Comparison of ENCODE assay signal across 12 cellular contexts in genomic region chr5:149488645-149489306, GRCh38.
DNase-seq lines count a peak whose midpoint lies in the region; ATAC-seq and TF ChIP-seq lines count a peak whose summit lies in the region.
"Had no signal": no experiment of that assay in that cellular context is flagged by ENCODE, and none has a peak within 500 bp of the region (broad histone marks: within the 10 kb centered on the region; RNA-seq: fewer than 3 reads in every experiment).

No MANE protein-coding gene starts in this region.

- peak overlapping the region; percentile 98 for H3K27ac Mint-ChIP-seq in MCF 10A (ENCODE audit: low read depth, unreplicated experiment)

- peak; percentile 43 for DNase-seq in GM23248
- DNase-seq in MCF 10A (ENCODE audit: unreplicated experiment): peak; percentile 85
- no peak for DNase-seq in inferior parietal cortex (ENCODE audit: extremely low spot score)
- no peak for DNase-seq in SK-N-DZ (ENCODE audit: low spot score)
- no peak for DNase-seq in MM.1S
- DNase-seq: central memory CD4-positive, alpha-beta T cell; NCI-H2081 treated with DMSO at 0.1 percent for 48 hours; posterior cingulate gyrus had no signal

- H3K9me2 ChIP-seq in GM23248 (ENCODE audit: insufficient read depth) (no peaks in the 10 kb centered on the region), MM.1S (replicated peaks; ENCODE audit: insufficient read depth, low read length) (no peaks in the 10 kb centered on the region)

- H3K9me3 Mint-ChIP-seq in MCF 10A (ENCODE audit: unreplicated experiment): no peaks in the 10 kb centered on the region

- H3K79me2 ChIP-seq in GM23248 (ENCODE audit: insufficient read depth) (peaks cover 8% of the 10 kb centered on the region), MM.1S (ENCODE audit: low read length) (no peaks in the 10 kb centered on the region)

- intact Hi-C loops in MCF 10A (cut with micrococcal nuclease): loop anchor here (1.0 to 5.0 kb wide), 3 partner anchors 46 to 129 kb away; no protein-coding TSS in a partner anchor

- H3K4me3 ChIP-seq in GM23248: no peak overlapping the region
- no peak overlapping the region for H3K4me3 ChIP-seq in mucosa of rectum (ENCODE audit: low read length in 2 of 2)
- H3K4me3 ChIP-seq in MM.1S (ENCODE audit: low read length): no peak overlapping the region
- H3K4me3 ChIP-seq: upper lobe of left lung had no signal

- H3K9ac ChIP-seq in GM23248 (peak overlapping the region; percentile 84), mucosa of rectum (ENCODE audit: low read depth in 1 of 2, low read length in 2 of 2) (no peak overlapping the region), MM.1S (ENCODE audit: low read length) (no peak overlapping the region)

- ATAC-seq in GM18517 (IDR thresholded peaks at IDR 0.05; ENCODE audit: unreplicated experiment): no peak

- no TSS peak for BruUV-seq in MCF 10A (replicated peaks; lab: Mats Ljungman, UMichigan)

- no peak for TF ChIP-seq CTCF in 22Rv1 (IDR thresholded peaks at IDR 0.05)
- no peak for TF ChIP-seq CTCF in MCF 10A (IDR thresholded peaks at IDR 0.05; ENCODE audit: unreplicated experiment)
- no peak for TF ChIP-seq CTCF in MM.1S (IDR thresholded peaks at IDR 0.05; ENCODE audit: low read length)

- CTCF ChIA-PET in MCF 10A (lab: Yijun Ruan, JAX): interaction anchor here (0.6 kb wide), 1 partner anchor 10 kb away, joined by 3 read pairs; no protein-coding TSS in a partner anchor

- peak overlapping the region; percentile 92 for H3K27ac ChIP-seq in 22Rv1
- H3K27ac ChIP-seq in GM23248: peak overlapping the region; percentile 98
- peak overlapping the region; percentile 56 to 93 for H3K27ac ChIP-seq in mucosa of rectum (ENCODE audit: low read depth in 2 of 2, low read length in 2 of 2)
- no peak overlapping the region for H3K27ac ChIP-seq in MM.1S (ENCODE audit: low read length)

- H3K9me3 ChIP-seq in GM23248 (ENCODE audit: low read depth): no peaks in the 10 kb centered on the region
- no peaks in the 10 kb centered on the region for H3K9me3 ChIP-seq in mucosa of rectum (ENCODE audit: control insufficient read depth in 2 of 2, low read length in 2 of 2)
- no peaks in the 10 kb centered on the region for H3K9me3 ChIP-seq in MM.1S (replicated peaks; ENCODE audit: insufficient read depth, low read length)
- H3K9me3 ChIP-seq: upper lobe of left lung had no signal

- no peak overlapping the region for H3K4me3 Mint-ChIP-seq in MCF 10A (ENCODE audit: unreplicated experiment)

- no peaks in the 10 kb centered on the region for H3K27me3 ChIP-seq in GM23248 (replicated peaks; ENCODE audit: insufficient read depth)
- H3K27me3 ChIP-seq in mucosa of rectum (ENCODE audit: control insufficient read depth in 2 of 2, insufficient read depth in 2 of 2, low read length in 2 of 2): no peaks in the 10 kb centered on the region
- no peaks in the 10 kb centered on the region for H3K27me3 ChIP-seq in MM.1S (replicated peaks; ENCODE audit: insufficient read depth, low read length)
- H3K27me3 ChIP-seq: upper lobe of left lung had no signal

- WGBS in GM23248 (ENCODE audit: low coverage in 1 of 2, low lambda C conversion rate in 2 of 2, missing lambda C conversion rate in 2 of 2), 2 experiments: 67 to 68% methylated on average over 19 of the region's 19 CpGs

- peaks cover 88% of the 10 kb centered on the region for H3F3A ChIP-seq in GM23248 (ENCODE audit: insufficient read depth)
- H3F3A ChIP-seq in MM.1S (ENCODE audit: insufficient read depth, low read length): no peaks in the 10 kb centered on the region

- H4K20me1 ChIP-seq in GM23248 (ENCODE audit: insufficient read depth): no peaks in the 10 kb centered on the region
- H4K20me1 ChIP-seq in MM.1S (ENCODE audit: insufficient read depth, low read length): no peaks in the 10 kb centered on the region

- in situ Hi-C loops in GM23248 (cut with MboI): no loop called here

- no peak overlapping the region for H2AFZ ChIP-seq in GM23248
- H2AFZ ChIP-seq in MM.1S (ENCODE audit: low read length): no peak overlapping the region

- peaks cover 73% of the 10 kb centered on the region for H3K36me3 Mint-ChIP-seq in MCF 10A (ENCODE audit: insufficient read depth, unreplicated experiment)

- peaks cover 49% of the 10 kb centered on the region for H3K4me1 Mint-ChIP-seq in MCF 10A (ENCODE audit: insufficient read depth, unreplicated experiment)

- H3K4me2 ChIP-seq in GM23248 (ENCODE audit: unreplicated experiment) (peak overlapping the region; percentile 4), MM.1S (ENCODE audit: low read depth, low read length) (no peak overlapping the region)

- H3K27me3 Mint-ChIP-seq in MCF 10A (ENCODE audit: insufficient read depth, unreplicated experiment): no peaks in the 10 kb centered on the region

- POLR2A ChIA-PET in MCF 10A (lab: Yijun Ruan, JAX): interaction anchor here (0.7 to 1.0 kb wide), 7 partner anchors 25 to 282 kb away, joined by 3 to 9 read pairs (median 3); no protein-coding TSS in a partner anchor

- H3K36me3 ChIP-seq in GM23248 (ENCODE audit: low read depth) (peaks cover 17% of the 10 kb centered on the region), mucosa of rectum (ENCODE audit: control insufficient read depth in 2 of 2, insufficient read depth in 2 of 2, low read length in 2 of 2) (no peaks in the 10 kb centered on the region), MM.1S (replicated peaks; ENCODE audit: insufficient read depth, low read length) (no peaks in the 10 kb centered on the region)

- H3K4me1 ChIP-seq in GM23248 (ENCODE audit: insufficient read depth) (peaks cover 78% of the 10 kb centered on the region), mucosa of rectum (ENCODE audit: control insufficient read depth in 2 of 2, insufficient read depth in 2 of 2, low read length in 2 of 2) (peaks cover 25 to 35% of the 10 kb centered on the region in 2 donors), MM.1S (ENCODE audit: low read length) (no peaks in the 10 kb centered on the region)

Comparison
In these comparisons a context has a peak if more than half of its experiments do, and no peak if none do; other contexts are left out.
1. DNase-seq: peak in GM23248 (single experiment) and MCF 10A (single experiment); none in inferior parietal cortex (single experiment), SK-N-DZ (single experiment) and MM.1S (single experiment).